In the genomic region with DNA sequence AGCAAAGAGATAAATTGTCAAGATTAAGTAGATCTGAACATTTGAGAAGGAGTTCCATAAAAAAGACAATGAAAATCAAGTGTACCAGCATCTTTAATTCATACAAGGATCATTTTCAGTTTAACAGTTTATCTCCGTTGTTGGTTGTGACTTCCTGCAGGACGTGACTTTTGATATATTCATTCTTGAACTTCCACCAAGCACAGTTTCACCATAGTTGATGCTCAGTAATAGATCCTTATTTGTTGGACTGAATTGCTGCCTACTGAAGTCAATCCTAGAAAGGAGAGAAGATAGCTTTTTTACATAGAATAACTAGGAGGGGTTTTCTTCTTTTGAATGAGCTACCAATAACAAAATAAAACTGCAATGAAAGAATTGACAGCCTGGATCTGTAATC, we compare ENCODE assay signal across 18 cellular contexts.
"Had no signal": no experiment of that assay in that cellular context is flagged by ENCODE, and none has a peak within 500 bp of the region (broad histone marks: within the 10 kb centered on the region; RNA-seq: fewer than 3 reads in every experiment).

No MANE protein-coding gene starts in this region.

- H3K4me3 Mint-ChIP-seq: activated CD8-positive, alpha-beta T cell treated with anti-CD3 and anti-CD28 coated beads for 36 hours; activated naive CD4-positive, alpha-beta T cell treated with anti-CD3 and anti-CD28 coated beads, Interleukin-2, amount 50 U/mL, for 24 hours; T-helper 1 cell treated with Interleukin-12 subunit alpha and Interleukin-12 subunit beta and Interleukin-4 antibody, amounts not matched to agents 30 μg/mL and 1 μg/mL, for 36 hours had no signal

- ATAC-seq: activated CD4-positive, CD25-positive, alpha-beta regulatory T cell treated with anti-CD3 and anti-CD28 coated beads, Interleukin-2, amount 50 U/mL, for 24 hours; activated CD8-positive, alpha-beta T cell treated with anti-CD3 and anti-CD28 coated beads for 36 hours; activated T-cell treated with anti-CD3 and anti-CD28 coated beads, Interleukin-2, amount 50 U/mL, for 72 hours had no signal

- H3K27ac Mint-ChIP-seq: activated CD8-positive, alpha-beta T cell treated with anti-CD3 and anti-CD28 coated beads for 36 hours; activated naive CD4-positive, alpha-beta T cell treated with anti-CD3 and anti-CD28 coated beads, Interleukin-2, amount 50 U/mL, for 24 hours; T-helper 1 cell treated with Interleukin-12 subunit alpha and Interleukin-12 subunit beta and Interleukin-4 antibody, amounts not matched to agents 30 μg/mL and 1 μg/mL, for 36 hours had no signal

- H3K27me3 Mint-ChIP-seq: activated CD8-positive, alpha-beta T cell treated with anti-CD3 and anti-CD28 coated beads for 36 hours; activated naive CD4-positive, alpha-beta T cell treated with anti-CD3 and anti-CD28 coated beads, Interleukin-2, amount 50 U/mL, for 24 hours had no signal

- DNase-seq: activated CD4-positive, alpha-beta T cell treated with anti-CD3 and anti-CD28 coated beads for 4 hours; activated CD8-positive, alpha-beta memory T cell treated with anti-CD3 and anti-CD28 coated beads, Interleukin-2, amount 50 U/mL, for 4 hours; activated CD8-positive, alpha-beta T cell treated with anti-CD3 and anti-CD28 coated beads for 36 hours; activated naive CD4-positive, alpha-beta T cell; activated T-cell treated with anti-CD3 and anti-CD28 coated beads, Interleukin-2, amount 50 U/mL, for 72 hours; aorta; central memory CD4-positive, alpha-beta T cell; Kasumi-1; NCI-H1105 treated with DMSO at 0.1 percent for 48 hours; NCI-H146; NCI-H187 treated with DMSO at 0.1 percent for 48 hours; NCI-H2081 treated with DMSO at 0.1 percent for 48 hours; NCI-H446; PC-9; SHP77 treated with DMSO at 0.1 percent for 48 hours had no signal

- H3K9me3 Mint-ChIP-seq: activated CD8-positive, alpha-beta T cell treated with anti-CD3 and anti-CD28 coated beads for 36 hours; activated naive CD4-positive, alpha-beta T cell treated with anti-CD3 and anti-CD28 coated beads, Interleukin-2, amount 50 U/mL, for 24 hours; activated T-cell treated with anti-CD3 and anti-CD28 coated beads, Interleukin-2, amount 50 U/mL, for 72 hours; T-helper 1 cell treated with Interleukin-12 subunit alpha and Interleukin-12 subunit beta and Interleukin-4 antibody, amounts not matched to agents 30 μg/mL and 1 μg/mL, for 36 hours had no signal
